Comparison of ENCODE assay signal across 8 cellular contexts in genomic region chr14:34051966-34052657, GRCh38.
A peak's percentile ranks its signal among the peaks of the same experiment; 100 is the strongest.
DNase-seq lines count a peak whose midpoint lies in the region; ATAC-seq and TF ChIP-seq lines count a peak whose summit lies in the region.

No MANE protein-coding gene starts in this region.

- no peak overlapping the region for H3K27ac ChIP-seq in OCI-LY7 (ENCODE audit: low read depth, low read length, poor library complexity, severe bottlenecking)

- intact Hi-C loops in OCI-LY7 (cut with micrococcal nuclease; ENCODE audit: unreplicated experiment), result no loop called here

- H3K4me2 ChIP-seq in OCI-LY7 (ENCODE audit: low read length), result no peak overlapping the region

- no peak overlapping the region for H2AFZ ChIP-seq in OCI-LY7 (ENCODE audit: low read length)

- no TSS peak for BruUV-seq in OCI-LY7 (replicated peaks; lab: Mats Ljungman, UMichigan)

- H4K20me1 ChIP-seq in OCI-LY7 (ENCODE audit: insufficient read depth, low read length), result no peaks in the 10 kb centered on the region

- no peaks in the 10 kb centered on the region for H3K9me2 ChIP-seq in OCI-LY7 (ENCODE audit: insufficient read depth, low read length)

- no peak overlapping the region for H3K4me3 ChIP-seq in OCI-LY7 (ENCODE audit: low read depth, low read length, poor library complexity, severe bottlenecking)

- H3K9me3 ChIP-seq in T-helper 17 cell (ENCODE audit: control insufficient read depth, low read length, poor library complexity, severe bottlenecking) (no peaks in the 10 kb centered on the region), OCI-LY7 (ENCODE audit: low read length) (no peaks in the 10 kb centered on the region)

- no peaks in the 10 kb centered on the region for H3K36me3 ChIP-seq in OCI-LY7 (ENCODE audit: insufficient read depth, low read length)

- no peak for TF ChIP-seq CTCF in OCI-LY7 (conservative IDR thresholded peaks at IDR 0.05; ENCODE audit: low read length)

- ATAC-seq in GM18517 (IDR thresholded peaks at IDR 0.05; ENCODE audit: unreplicated experiment), result peak; percentile 65
- peak; percentile 66 for ATAC-seq in HG02981 (IDR thresholded peaks at IDR 0.05; ENCODE audit: unreplicated experiment)
- ATAC-seq in T-helper 17 cell, result no peak

- peak overlapping the region; percentile 58 for H3K4me3 Mint-ChIP-seq in T-helper 17 cell

- H3K79me2 ChIP-seq in OCI-LY7 (ENCODE audit: insufficient read depth, low read depth, low read length), result no peaks in the 10 kb centered on the region

- H3K36me3 Mint-ChIP-seq in T-helper 17 cell (ENCODE audit: low read depth), result no peaks in the 10 kb centered on the region

- H3K4me1 Mint-ChIP-seq in T-helper 17 cell, result peaks cover 39% of the 10 kb centered on the region

- DNase-seq in T-helper 17 cell, result no peak
- DNase-seq in mucosa of gallbladder (ENCODE audit: low spot score), result peak; percentile 75
- DNase-seq in OCI-LY7 (ENCODE audit: low spot score), result no peak
- no peak for DNase-seq in middle frontal gyrus (ENCODE audit: extremely low spot score, low spot score)
- DNase-seq in GF-D8 (lab: John Stamatoyannopoulos, UW), result no peak
- DNase-seq in GOT3 (lab: John Stamatoyannopoulos, UW), result no peak

- H3K27ac Mint-ChIP-seq in T-helper 17 cell, result peak overlapping the region; percentile 39

- CTCF ChIA-PET in OCI-LY7 (lab: Charles Lee; ENCODE audit: unreplicated experiment), result no interaction called here

- POLR2A ChIA-PET in OCI-LY7 (lab: Charles Lee), result no interaction called here

- no peaks in the 10 kb centered on the region for H3K27me3 Mint-ChIP-seq in T-helper 17 cell

- no peaks in the 10 kb centered on the region for H3K4me1 ChIP-seq in OCI-LY7 (ENCODE audit: insufficient read depth, low read length, poor library complexity, severe bottlenecking)
